8 cellular contexts compared by ENCODE assay signal in genomic region chr17:49576906-49577650, GRCh38. TPM values are rescaled to one million over a fixed set of nuclear protein-coding genes. Genes with fewer than 3 reads are reported as not detected.
DNase-seq lines count a peak whose midpoint lies in the region; ATAC-seq and TF ChIP-seq lines count a peak whose summit lies in the region.

No MANE protein-coding gene starts in this region.

- H3K27me3 Mint-ChIP-seq in activated B cell treated with CpG ODN at 0.5 μM for 24 hours: peaks cover 35% of the 10 kb centered on the region

- ATAC-seq in activated B cell treated with CpG ODN at 0.5 μM for 24 hours (ENCODE audit: low read depth) (no peak), HG02840 (IDR thresholded peaks at IDR 0.05; ENCODE audit: low FRiP score, unreplicated experiment) (no peak), GM21737 (IDR thresholded peaks at IDR 0.05; ENCODE audit: unreplicated experiment) (no peak)

- H3K9me3 ChIP-seq in cardiac muscle cell (ENCODE audit: low read depth): no peaks in the 10 kb centered on the region

- peaks cover 2% of the 10 kb centered on the region; the same call in 1 of the 2 replicates for H3K27me3 ChIP-seq in GM06990 (replicated peaks; ENCODE audit: control insufficient read depth, insufficient read depth, low read length)
- peaks cover 18% of the 10 kb centered on the region for H3K27me3 ChIP-seq in cardiac muscle cell

- no peaks in the 10 kb centered on the region for H3K36me3 ChIP-seq in GM06990 (ENCODE audit: control insufficient read depth, insufficient read depth, low read length)
- no peaks in the 10 kb centered on the region for H3K36me3 ChIP-seq in cardiac muscle cell

- DNase-seq in GM06990 (ENCODE audit: extremely low read depth, insufficient read length) (no peak), activated B cell treated with CpG ODN at 0.5 μM for 24 hours (no peak), cardiac muscle cell (ENCODE audit: low read depth in 1 of 2, low spot score in 1 of 2) (no peak), retina (peak; percentile 63), HPDE6-E6E7 (ENCODE audit: extremely low spot score) (no peak)
- no peak for DNase-seq in stimulated activated naive CD4-positive, alpha-beta T cell treated with Interleukin-2 at 50 U/mL for 16 hours (lab: John Stamatoyannopoulos, UW)

- H3K4me1 ChIP-seq in cardiac muscle cell (ENCODE audit: low read depth): peaks cover 8% of the 10 kb centered on the region

- peaks cover 11% of the 10 kb centered on the region for H3K4me1 Mint-ChIP-seq in activated B cell treated with CpG ODN at 0.5 μM for 24 hours

- POLR2A ChIA-PET in activated B cell treated with CpG ODN at 0.5 μM for 24 hours (lab: Charles Lee): no interaction called here

- CTCF ChIA-PET in activated B cell treated with CpG ODN at 0.5 μM for 24 hours (lab: Charles Lee): interaction anchor here (6.5 kb wide), 1 partner anchor 120 kb away, joined by 55 read pairs; no protein-coding TSS in a partner anchor

- no peak overlapping the region for H3K27ac ChIP-seq in cardiac muscle cell

- H3K4me3 ChIP-seq in GM06990 (replicated peaks; ENCODE audit: low read depth, low read length) (peak overlapping the region; percentile 61), cardiac muscle cell (peak overlapping the region; percentile 63)

- no peaks in the 10 kb centered on the region for H3K9me3 Mint-ChIP-seq in activated B cell treated with CpG ODN at 0.5 μM for 24 hours

- intact Hi-C loops in activated B cell treated with CpG ODN at 0.5 μM for 24 hours (cut with micrococcal nuclease): no loop called here

- no peaks in the 10 kb centered on the region for H3K36me3 Mint-ChIP-seq in activated B cell treated with CpG ODN at 0.5 μM for 24 hours (ENCODE audit: low read depth)

- H3K4me3 Mint-ChIP-seq in activated B cell treated with CpG ODN at 0.5 μM for 24 hours: peak overlapping the region; percentile 53

- TF ChIP-seq CTCF in GM06990 (IDR thresholded peaks at IDR 0.05; ENCODE audit: insufficient read depth, low read length, poor library complexity, severe bottlenecking) (no peak), activated B cell treated with CpG ODN at 0.5 μM for 24 hours (IDR thresholded peaks at IDR 0.05) (no peak), cardiac muscle cell (IDR thresholded peaks at IDR 0.05; ENCODE audit: low read depth, low read length) (no peak)

- H3K27ac Mint-ChIP-seq in activated B cell treated with CpG ODN at 0.5 μM for 24 hours: no peak overlapping the region

RNA-seq across cellular contexts. Expression of gene NXPH3, which starts 1.4 kb away (rescaled TPM):
- not detected in 2 replicates for total RNA-seq in activated B cell treated with CpG ODN at 0.5 μM for 24 hours
- total RNA-seq in cardiac muscle cell: 8.1 and 9.0 TPM in 2 replicates
- 2.1 and 3.4 TPM in 2 replicates for polyA plus RNA-seq in cardiac muscle cell
